19 cellular contexts compared by ENCODE assay signal in the genomic region with DNA sequence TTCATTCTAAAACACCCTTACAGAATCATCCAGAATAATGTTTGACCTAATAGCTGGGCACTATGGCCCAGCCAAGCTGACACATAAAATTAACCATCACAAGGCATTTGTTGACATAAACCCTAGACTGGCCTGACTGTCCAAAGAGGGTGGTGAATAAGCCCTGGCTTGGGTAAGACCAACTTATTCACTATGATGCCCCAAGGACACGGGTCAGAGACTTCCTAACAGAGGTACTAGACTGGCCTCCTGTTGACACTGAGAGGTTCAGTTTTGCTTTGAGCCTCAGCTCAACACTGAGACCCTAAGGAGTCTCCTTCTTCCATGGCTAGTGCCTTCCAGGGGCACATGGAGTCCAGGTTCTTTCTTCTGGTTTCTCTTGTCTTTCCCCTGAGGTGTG. TPM values are rescaled to one million over a fixed set of nuclear protein-coding genes. Genes with fewer than 3 reads are reported as not detected.
"Had no signal": no experiment of that assay in that cellular context is flagged by ENCODE, and none has a peak within 500 bp of the region (broad histone marks: within the 10 kb centered on the region; RNA-seq: fewer than 3 reads in every experiment).

No MANE protein-coding gene starts in this region.

- H3K4me3 ChIP-seq: coronary artery, heart left ventricle, mucosa of descending colon, right atrium auricular region, sigmoid colon, tibial artery, upper lobe of left lung, uterus had no signal

- H3K9me3 ChIP-seq: heart left ventricle, mucosa of descending colon, right atrium auricular region, sigmoid colon, tibial artery, upper lobe of left lung, uterus had no signal

- DNase-seq: effector CD4-positive, alpha-beta T cell; heart left ventricle; hippocampal formation; mammary epithelial cell; mucosa of descending colon; naive thymus-derived CD8-positive, alpha-beta T cell; posterior cingulate gyrus; sigmoid colon; small intestine; stimulated activated CD4-positive, alpha-beta T cell treated with anti-CD3 and anti-CD28 coated beads, Interleukin-4, amount 100 ng/mL, for 1 hour; stimulated activated CD8-positive, alpha-beta memory T cell treated with anti-CD3 and anti-CD28 coated beads, Interleukin-4, amount 100 ng/mL, for 48 hours; stimulated activated naive CD8-positive, alpha-beta T cell treated with anti-CD3 and anti-CD28 coated beads, Interleukin-15, Interleukin-2, amounts not matched to agents 100 U/mL and 50 U/mL, for 24 hours; tibial artery; upper lobe of left lung; uterus had no signal

- H3K27me3 ChIP-seq: heart left ventricle, right atrium auricular region, sigmoid colon, tibial artery, upper lobe of left lung, uterus had no signal

- H3K36me3 Mint-ChIP-seq: naive thymus-derived CD8-positive, alpha-beta T cell; stimulated activated effector memory CD8-positive, alpha-beta T cell treated with anti-CD3 and anti-CD28 coated beads, Interleukin-12 subunit alpha, Interleukin-12 subunit beta, amount 100 ng/mL, for 72 hours had no signal

- H3K36me3 ChIP-seq: heart left ventricle, right atrium auricular region, sigmoid colon, tibial artery, upper lobe of left lung, uterus had no signal

- H3K27ac Mint-ChIP-seq: naive thymus-derived CD8-positive, alpha-beta T cell; stimulated activated effector memory CD8-positive, alpha-beta T cell treated with anti-CD3 and anti-CD28 coated beads, Interleukin-12 subunit alpha, Interleukin-12 subunit beta, amount 100 ng/mL, for 72 hours had no signal

- ATAC-seq: esophagus mucosa; heart left ventricle; mucosa of descending colon; naive thymus-derived CD8-positive, alpha-beta T cell; stimulated activated effector memory CD8-positive, alpha-beta T cell treated with anti-CD3 and anti-CD28 coated beads, Interleukin-12 subunit alpha, Interleukin-12 subunit beta, amount 100 ng/mL, for 72 hours; stimulated activated naive CD8-positive, alpha-beta T cell treated with anti-CD3 and anti-CD28 coated beads, Interleukin-15, Interleukin-2, amounts not matched to agents 100 U/mL and 50 U/mL, for 24 hours had no signal

- H3K4me3 Mint-ChIP-seq: naive thymus-derived CD8-positive, alpha-beta T cell; stimulated activated effector memory CD8-positive, alpha-beta T cell treated with anti-CD3 and anti-CD28 coated beads, Interleukin-12 subunit alpha, Interleukin-12 subunit beta, amount 100 ng/mL, for 72 hours had no signal

- H3K27ac ChIP-seq: coronary artery, heart left ventricle, right atrium auricular region, sigmoid colon, tibial artery, upper lobe of left lung, uterus had no signal

- H3K4me1 ChIP-seq: right atrium auricular region, uterus had no signal

- H3K9me3 Mint-ChIP-seq: naive thymus-derived CD8-positive, alpha-beta T cell; stimulated activated effector memory CD8-positive, alpha-beta T cell treated with anti-CD3 and anti-CD28 coated beads, Interleukin-12 subunit alpha, Interleukin-12 subunit beta, amount 100 ng/mL, for 72 hours had no signal

- H3K4me1 Mint-ChIP-seq: naive thymus-derived CD8-positive, alpha-beta T cell; stimulated activated effector memory CD8-positive, alpha-beta T cell treated with anti-CD3 and anti-CD28 coated beads, Interleukin-12 subunit alpha, Interleukin-12 subunit beta, amount 100 ng/mL, for 72 hours had no signal

RNA-seq across cellular contexts. Expression of a gene that starts 21.3 kb away (rescaled TPM):
- total RNA-seq: naive thymus-derived CD8-positive, alpha-beta T cell had no signal
- polyA plus RNA-seq: naive thymus-derived CD8-positive, alpha-beta T cell had no signal
